Comparison of ENCODE assay signal across 9 cellular contexts in the genomic region with DNA sequence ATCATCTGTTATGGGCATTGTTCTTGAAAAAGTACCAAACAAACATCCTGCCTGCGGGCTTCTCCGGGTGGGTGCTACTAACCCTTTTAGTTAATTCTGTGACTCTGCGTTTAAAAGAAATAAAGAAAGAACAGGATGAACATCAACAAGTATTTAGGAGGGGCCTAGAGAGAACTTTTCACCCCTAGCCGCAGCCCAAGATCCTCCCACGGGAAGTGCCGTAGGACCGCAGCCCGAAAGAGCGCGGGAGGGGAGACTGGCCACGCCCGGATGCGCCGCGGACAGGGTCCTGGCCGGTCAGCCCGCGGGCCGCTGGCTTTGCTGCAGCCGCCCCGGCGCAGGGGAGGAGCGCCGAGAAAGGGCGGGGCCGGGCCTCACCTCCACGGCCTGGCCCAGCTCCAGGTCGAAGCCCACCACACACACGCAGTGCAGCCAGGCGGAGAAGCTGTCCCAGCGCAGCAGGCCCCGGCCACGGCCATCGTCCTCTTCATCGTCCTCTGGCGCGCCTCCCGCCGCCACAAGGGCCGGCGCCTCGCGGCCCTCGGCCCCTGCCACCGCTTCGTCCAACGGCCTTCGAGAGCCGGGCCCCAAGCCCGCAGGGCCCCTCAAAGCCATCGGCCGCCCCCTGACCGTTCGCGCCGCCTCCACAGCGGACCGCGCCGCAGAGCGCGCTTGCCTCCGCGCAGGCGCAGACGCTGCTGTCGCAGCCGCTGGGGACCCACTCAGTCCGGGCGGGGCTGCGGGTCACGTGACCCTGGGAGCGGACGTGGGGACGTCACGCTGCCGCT. TPM values are rescaled to one million over a fixed set of nuclear protein-coding genes. Genes with fewer than 3 reads are reported as not detected.
DNase-seq lines count a peak whose midpoint lies in the region; ATAC-seq, FAIRE-seq and TF ChIP-seq lines count a peak whose summit lies in the region.
"Had no signal": no experiment of that assay in that cellular context is flagged by ENCODE, and none has a peak within 500 bp of the region (broad histone marks: within the 10 kb centered on the region; RNA-seq: fewer than 3 reads in every experiment).

A gene with protein sequence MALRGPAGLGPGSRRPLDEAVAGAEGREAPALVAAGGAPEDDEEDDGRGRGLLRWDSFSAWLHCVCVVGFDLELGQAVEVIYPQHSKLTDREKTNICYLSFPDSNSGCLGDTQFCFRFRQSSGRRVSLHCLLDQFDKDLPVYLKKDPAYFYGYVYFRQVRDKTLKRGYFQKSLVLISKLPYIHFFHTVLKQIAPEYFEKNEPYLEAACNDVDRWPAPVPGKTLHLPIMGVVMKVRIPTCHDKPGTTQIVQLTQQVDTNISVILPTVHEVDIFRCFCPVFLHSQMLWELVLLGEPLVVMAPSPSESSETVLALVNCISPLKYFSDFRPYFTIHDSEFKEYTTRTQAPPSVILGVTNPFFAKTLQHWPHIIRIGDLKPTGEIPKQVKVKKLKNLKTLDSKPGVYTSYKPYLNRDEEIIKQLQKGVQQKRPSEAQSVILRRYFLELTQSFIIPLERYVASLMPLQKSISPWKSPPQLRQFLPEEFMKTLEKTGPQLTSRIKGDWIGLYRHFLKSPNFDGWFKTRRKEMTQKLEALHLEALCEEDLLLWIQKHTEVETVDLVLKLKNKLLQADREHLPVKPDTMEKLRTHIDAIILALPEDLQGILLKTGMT (minus strand): TSS at position 674 of the 788 bp plus-strand sequence. CDS start 59 bp downstream, at position 615.

- H3K4me3 ChIP-seq in AG10803 (ENCODE audit: low read length) (peak within 1 kb of the TSS; percentile 66), keratinocyte (ENCODE audit: control insufficient read depth in 2 of 3, extremely low read depth in 1 of 3, insufficient read depth in 2 of 3, low read depth in 1 of 3, low read length in 3 of 3) (peak within 1 kb of the TSS; percentile 56 to 95 (median 79))

- H3K9ac ChIP-seq in keratinocyte (ENCODE audit: control insufficient read depth, extremely low read depth, insufficient read depth, low read length): peak within 1 kb of the TSS; percentile 92

- ATAC-seq in GM19025 (IDR thresholded peaks at IDR 0.05; ENCODE audit: low read depth, unreplicated experiment) (peak; percentile 78), HG03280 (IDR thresholded peaks at IDR 0.05; ENCODE audit: unreplicated experiment) (peak; percentile 78)
- ATAC-seq in activated CD4-positive, CD25-positive, alpha-beta regulatory T cell treated with anti-CD3 and anti-CD28 coated beads, Interleukin-2, amount 50 U/mL, for 24 hours: peak; percentile 89 to 91

- no peaks in the 10 kb centered on the region for H3K9me3 ChIP-seq in keratinocyte (ENCODE audit: control insufficient read depth, low read depth, low read length)

- FAIRE-seq in keratinocyte (lab: Jason Lieb, UNC): peak; percentile 17
- FAIRE-seq: TTC549 had no signal

- H3K9me1 ChIP-seq in keratinocyte (ENCODE audit: control insufficient read depth, extremely low read depth, insufficient read depth, low read length): no peaks in the 10 kb centered on the region

- peak; percentile 92 for DNase-seq in AG10803 (ENCODE audit: low read depth)
- peak; percentile 63 for DNase-seq in NCI-H446 treated with DMSO at 0.1 percent for 48 hours (lab: John Stamatoyannopoulos, UW)
- DNase-seq in cerebellar cortex (ENCODE audit: low spot score): peak; percentile 93
- DNase-seq in keratinocyte (ENCODE audit: low read depth, low spot score): peak; percentile 54
- DNase-seq in stimulated activated CD4-positive, alpha-beta T cell treated with anti-CD3 and anti-CD28 coated beads, Interleukin-12 subunit alpha, Interleukin-12 subunit beta, amount 100 ng/mL, for 48 hours (ENCODE audit: low read depth in 2 of 3, low spot score in 1 of 3): peak; percentile 90 to 94 (median 92)

- dilution Hi-C loops in keratinocyte (cut with MboI; ENCODE audit: extremely low pct_ligation_motif_present, low sequenced_read_pairs): no loop called here

- H3K27me3 ChIP-seq in keratinocyte (ENCODE audit: control insufficient read depth, extremely low read depth, insufficient read depth, low read length): no peaks in the 10 kb centered on the region

- H3K79me2 ChIP-seq in keratinocyte (ENCODE audit: control insufficient read depth, insufficient read depth, low read length): peaks cover 44% of the 10 kb centered on the region

- no peaks in the 10 kb centered on the region for H4K20me1 ChIP-seq in keratinocyte (ENCODE audit: control insufficient read depth, extremely low read depth, insufficient read depth, low read length)

- TF ChIP-seq CTCF in AG10803 (conservative IDR thresholded peaks at IDR 0.05; ENCODE audit: low read length) (no peak), keratinocyte (optimal IDR thresholded peaks at IDR 0.05 in 1 of 3, IDR thresholded peaks at IDR 0.05 in 1 of 3, conservative IDR thresholded peaks at IDR 0.05 in 1 of 3; ENCODE audit: extremely low read depth in 1 of 3, insufficient read depth in 2 of 3, low read length in 3 of 3) (no peak)

- H3K4me1 ChIP-seq in keratinocyte (ENCODE audit: control insufficient read depth, extremely low read depth, insufficient read depth, low read length): peaks cover 42% of the 10 kb centered on the region

- H3K36me3 ChIP-seq in keratinocyte (ENCODE audit: control insufficient read depth in 2 of 2, extremely low read depth in 1 of 2, insufficient read depth in 2 of 2, low read length in 2 of 2): no peaks in the 10 kb centered on the region

- peak within 1 kb of the TSS; percentile 50 for H2AFZ ChIP-seq in keratinocyte (ENCODE audit: control insufficient read depth, low read length)

- peak within 1 kb of the TSS; percentile 94 for H3K27ac ChIP-seq in keratinocyte (ENCODE audit: control insufficient read depth, insufficient read depth, low read length)

- H3K4me2 ChIP-seq in keratinocyte (ENCODE audit: control insufficient read depth, extremely low read depth, insufficient read depth, low read depth, low read length): peak within 1 kb of the TSS; percentile 83

RNA-seq across cellular contexts. Expression of the gene that starts here (rescaled TPM):
- polyA plus RNA-seq in keratinocyte: 13.8 to 22.8 TPM (median 21.6 TPM) in 3 replicates
- 5.8 TPM for polyA plus RNA-seq in keratinocyte (2011; ENCODE audit: low read depth)
- polyA plus RNA-seq in keratinocyte (2011; cell fraction: cytosol; rRNA removed): 7.9 and 14.8 TPM in 2 replicates
- polyA plus RNA-seq in keratinocyte (2011; cell fraction: nucleus; rRNA removed): 17.2 and 18.8 TPM in 2 replicates
- polyA plus RNA-seq in keratinocyte (2012; ENCODE audit: low replicate concordance): 15.7 and 17.1 TPM in 2 replicates
- 19.8 to 39.0 TPM (median 23.3 TPM) in 3 replicates for polyA minus RNA-seq in keratinocyte
- 9.2 TPM for polyA minus RNA-seq in keratinocyte (2011; cell fraction: cytosol; rRNA and poly(A)+ RNA removed)
- polyA minus RNA-seq in keratinocyte (2011; cell fraction: nucleus; rRNA and poly(A)+ RNA removed): 14.2 and 36.1 TPM in 2 replicates

Comparison
In these comparisons a context has a peak if more than half of its experiments do, and no peak if none do; other contexts are left out.
1. Peak in every context shown above with its lines: DNase-seq, ATAC-seq, H3K4me3 ChIP-seq and H3K27ac ChIP-seq.